ENCODE assay signal across 8 cellular contexts in the genomic region with DNA sequence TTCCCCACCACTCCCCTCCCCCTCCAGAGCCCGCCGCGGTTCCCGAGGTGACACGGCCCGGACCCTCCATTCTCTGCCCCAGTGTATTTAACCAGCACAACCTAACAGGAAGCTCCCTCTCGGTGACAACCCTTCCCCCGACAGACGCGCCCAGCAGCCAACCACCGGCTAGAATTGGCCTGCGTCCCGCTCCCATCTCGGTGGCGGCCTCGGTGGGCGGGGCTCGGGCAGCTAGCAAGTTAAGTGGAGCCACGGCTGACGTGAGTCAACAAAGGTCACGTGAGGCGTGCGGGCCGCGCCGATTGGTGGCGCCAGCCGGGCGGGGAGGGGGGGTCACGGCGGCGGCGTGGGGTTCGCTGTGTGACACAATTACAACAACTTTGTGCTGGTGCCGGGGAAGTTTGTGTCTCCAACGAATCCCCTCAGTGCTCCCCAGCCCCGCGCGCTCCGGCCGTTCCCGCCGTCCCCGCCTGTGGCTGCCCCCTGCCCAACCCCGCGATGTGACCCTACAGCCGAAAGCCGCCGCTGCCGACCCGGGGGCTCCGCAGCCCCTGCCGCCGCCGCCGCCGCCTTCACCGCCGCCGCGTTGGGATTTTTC. TPM values are rescaled to one million over a fixed set of nuclear protein-coding genes. Genes with fewer than 3 reads are reported as not detected.
A peak's percentile ranks its signal among the peaks of the same experiment; 100 is the strongest.
DNase-seq lines count a peak whose midpoint lies in the region; ATAC-seq, FAIRE-seq and TF ChIP-seq lines count a peak whose summit lies in the region.

Gene KDM6A, plus strand, starts transcription at position 372 of the 598 bp plus-strand sequence. CDS start 364 bp downstream, outside the sequence.

- H3K4me1 Mint-ChIP-seq in chondrocyte (ENCODE audit: low read depth) = peaks cover 25% of the 10 kb centered on the region

- DNase-seq in AG10803 (ENCODE audit: low read depth) (peak; percentile 94), NCI-H460 (ENCODE audit: extremely low read depth, low read depth) (peak; percentile 96), chondrocyte (ENCODE audit: low spot score) (peak; percentile 98), kidney (peak; percentile 100)
- peak; percentile 88 to 100 for DNase-seq in activated CD4-positive, alpha-beta T cell treated with anti-CD3 and anti-CD28 coated beads for 24 hours (ENCODE audit: low read depth in 2 of 2)
- DNase-seq in stimulated activated CD4-positive, alpha-beta T cell treated with anti-CD3 and anti-CD28 coated beads, Interleukin-15, amount 100 ng/mL, for 24 hours = peak; percentile 96

- H3K4me3 ChIP-seq in AG10803 (ENCODE audit: low read length) (peak within 1 kb of the TSS; percentile 74), kidney (ENCODE audit: low read length in 2 of 2) (peak within 1 kb of the TSS; percentile 82 to 92)

- no peaks in the 10 kb centered on the region for H3K9me3 ChIP-seq in kidney (ENCODE audit: control insufficient read depth in 1 of 2, low read length in 2 of 2)

- peak; percentile 85 for FAIRE-seq in kidney (lab: Jason Lieb, UNC)

- H3K9me3 Mint-ChIP-seq in chondrocyte (ENCODE audit: low read depth) = no peaks in the 10 kb centered on the region

- no peaks in the 10 kb centered on the region for H3K27me3 Mint-ChIP-seq in chondrocyte (ENCODE audit: low read depth)

- H3K4me3 Mint-ChIP-seq in chondrocyte (ENCODE audit: unreplicated experiment) = peak within 1 kb of the TSS; percentile 88

- no peaks in the 10 kb centered on the region for H3K36me3 ChIP-seq in kidney (ENCODE audit: control insufficient read depth in 1 of 2, insufficient read depth in 2 of 2, low read length in 2 of 2)

- peak; percentile 88 for ATAC-seq in GM19043 (IDR thresholded peaks at IDR 0.05; ENCODE audit: low read depth, unreplicated experiment)
- ATAC-seq in HG03378 (IDR thresholded peaks at IDR 0.05; ENCODE audit: unreplicated experiment) = peak; percentile 90

- peaks cover 2 to 11% of the 10 kb centered on the region in 2 donors for H3K4me1 ChIP-seq in kidney (ENCODE audit: control insufficient read depth in 1 of 2, insufficient read depth in 1 of 2, low read depth in 1 of 2, low read length in 2 of 2)

- H3K9ac ChIP-seq in kidney (ENCODE audit: low read length in 2 of 2) = peak within 1 kb of the TSS; percentile 77 to 91

- H3K27ac ChIP-seq in kidney (ENCODE audit: low read depth in 2 of 2, low read length in 2 of 2) = peak within 1 kb of the TSS; percentile 89 to 93

- intact Hi-C loops in kidney (cut with DNase I) = no loop called here

- H3K36me3 Mint-ChIP-seq in chondrocyte (ENCODE audit: low read depth) = no peaks in the 10 kb centered on the region

- TF ChIP-seq CTCF in AG10803 (conservative IDR thresholded peaks at IDR 0.05; ENCODE audit: low read length) = no peak
- no peak for TF ChIP-seq CTCF in chondrocyte (IDR thresholded peaks at IDR 0.05)
- TF ChIP-seq CTCF in kidney (IDR thresholded peaks at IDR 0.05; ENCODE audit: borderline replicate concordance, extremely low read depth, insufficient read depth) = no peak

- H3K27ac Mint-ChIP-seq in chondrocyte (ENCODE audit: unreplicated experiment) = peak within 1 kb of the TSS; percentile 95

RNA-seq across cellular contexts. Expression of gene KDM6A, which starts in this region (rescaled TPM):
- 17.1 and 22.1 TPM in 2 replicates for total RNA-seq in NCI-H460 (2014; rRNA removed; shearing (Covaris generic))
- 14.9 and 41.3 TPM in 2 replicates for polyA plus RNA-seq in NCI-H460 (2014; cell fraction: nucleus; rRNA removed)
- total RNA-seq in chondrocyte (13.6 to 16.8 TPM (median 14.4 TPM) in 3 replicates), kidney (40.8 TPM)
- polyA plus RNA-seq in kidney (ENCODE audit: insufficient read depth, low read depth, low replicate concordance) = 7.7 TPM

Comparison
In these comparisons a context has a peak if more than half of its experiments do, and no peak if none do; other contexts are left out.
1. Peak in every context shown above with its lines: DNase-seq, ATAC-seq, H3K4me3 ChIP-seq and H3K27ac ChIP-seq.